Comparison of ENCODE assay signal across 19 cellular contexts in the genomic region with DNA sequence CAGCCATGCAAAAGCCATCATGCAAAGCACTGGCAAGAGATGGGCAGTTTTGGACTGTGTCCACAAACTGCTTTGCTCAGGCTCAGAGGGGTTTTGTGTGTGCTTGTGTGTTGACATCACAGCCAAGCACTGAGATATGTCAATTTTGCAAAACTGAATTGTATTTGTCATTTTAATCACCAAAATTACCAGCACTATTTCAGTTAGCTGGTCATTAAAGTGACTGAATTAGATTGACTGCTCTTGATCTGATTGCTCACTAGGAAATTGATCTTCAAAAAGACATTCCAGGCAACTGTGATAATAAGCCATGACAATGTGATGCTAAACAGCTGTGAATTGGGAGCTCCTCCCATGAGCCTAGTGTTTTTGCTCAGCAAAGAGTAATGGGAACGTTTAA.
A peak's percentile ranks its signal among the peaks of the same experiment; 100 is the strongest.
DNase-seq lines count a peak whose midpoint lies in the region; ATAC-seq and TF ChIP-seq lines count a peak whose summit lies in the region.
"Had no signal": no experiment of that assay in that cellular context is flagged by ENCODE, and none has a peak within 500 bp of the region (broad histone marks: within the 10 kb centered on the region; RNA-seq: fewer than 3 reads in every experiment).

No MANE protein-coding gene starts in this region.

- H3K9me3 ChIP-seq in BE2C = no peaks in the 10 kb centered on the region
- peaks cover 3% of the 10 kb centered on the region for H3K9me3 ChIP-seq in mesenchymal stem cell (ENCODE audit: control insufficient read depth, low read length)
- H3K9me3 ChIP-seq in ascending aorta = no peaks in the 10 kb centered on the region

- no peak overlapping the region for H3K14ac ChIP-seq in mesenchymal stem cell (ENCODE audit: low read length in 2 of 2)

- no peak overlapping the region for H3K4ac ChIP-seq in mesenchymal stem cell (ENCODE audit: low read depth in 1 of 2, low read length in 2 of 2)

- no peaks in the 10 kb centered on the region for H3K79me1 ChIP-seq in mesenchymal stem cell (replicated peaks; ENCODE audit: low read length, poor library complexity, severe bottlenecking)

- no peak overlapping the region for H4K91ac ChIP-seq in mesenchymal stem cell (ENCODE audit: low read length)

- WGBS in mesenchymal stem cell = 0% methylated on average over 1 of the region's 1 CpG

- no peak overlapping the region for H3K23ac ChIP-seq in mesenchymal stem cell (ENCODE audit: low read length in 2 of 2)

- no peak overlapping the region for H2BK5ac ChIP-seq in mesenchymal stem cell (ENCODE audit: low read depth, low read length, poor library complexity, severe bottlenecking)

- no peaks in the 10 kb centered on the region for H3K36me3 ChIP-seq in BE2C
- H3K36me3 ChIP-seq in mesenchymal stem cell (ENCODE audit: control insufficient read depth in 1 of 2, insufficient read depth in 2 of 2, low read depth in 1 of 2, low read length in 2 of 2) = no peaks in the 10 kb centered on the region
- no peaks in the 10 kb centered on the region for H3K36me3 ChIP-seq in ascending aorta

- H3K27ac ChIP-seq in mesenchymal stem cell (ENCODE audit: low read length, poor library complexity, severe bottlenecking) = no peak overlapping the region
- no peak overlapping the region for H3K27ac ChIP-seq in ascending aorta
- H3K27ac ChIP-seq: HL-60, SK-N-MC had no signal

- H3K4me2 ChIP-seq in mesenchymal stem cell (ENCODE audit: low read length, poor library complexity, severe bottlenecking) = no peak overlapping the region

- intact Hi-C loops in ascending aorta (cut with DNase I) = no loop called here

- no peak overlapping the region for H2AK5ac ChIP-seq in mesenchymal stem cell (ENCODE audit: low read length, severe bottlenecking)

- H2BK12ac ChIP-seq in mesenchymal stem cell (ENCODE audit: low read length in 2 of 2) = no peak overlapping the region

- no peak overlapping the region for H4K8ac ChIP-seq in mesenchymal stem cell (ENCODE audit: low read length)

- H3K18ac ChIP-seq in mesenchymal stem cell (ENCODE audit: low read depth in 1 of 2, low read length in 2 of 2) = no peak overlapping the region

- H3K4me1 ChIP-seq in BE2C (peaks cover 7% of the 10 kb centered on the region; the same call in 1 of the 2 replicates), mesenchymal stem cell (ENCODE audit: control insufficient read depth, insufficient read depth, low read depth, low read length) (no peaks in the 10 kb centered on the region), ascending aorta (no peaks in the 10 kb centered on the region)

- TF ChIP-seq CTCF in BE2C (IDR thresholded peaks at IDR 0.05; ENCODE audit: low read depth, low read length) (no peak), ascending aorta (IDR thresholded peaks at IDR 0.05) (no peak)

- H2AFZ ChIP-seq in mesenchymal stem cell (ENCODE audit: low read depth, low read length) = no peak overlapping the region

- H3K9ac ChIP-seq in mesenchymal stem cell (ENCODE audit: low read length) = no peak overlapping the region

- H3K27me3 ChIP-seq in BE2C (peaks cover 16% of the 10 kb centered on the region), mesenchymal stem cell (ENCODE audit: control insufficient read depth in 1 of 2, insufficient read depth in 1 of 2, low read length in 2 of 2) (no peaks in the 10 kb centered on the region), ascending aorta (no peaks in the 10 kb centered on the region)

- no peak overlapping the region for H3K4me3 ChIP-seq in BE2C (ENCODE audit: low read depth, low read length)
- H3K4me3 ChIP-seq in mesenchymal stem cell (ENCODE audit: insufficient read depth in 1 of 2, low read depth in 1 of 2, low read length in 2 of 2) = no peak overlapping the region
- no peak overlapping the region for H3K4me3 ChIP-seq in ascending aorta
- H3K4me3 ChIP-seq: SK-N-MC had no signal

- no peak overlapping the region for H2BK120ac ChIP-seq in mesenchymal stem cell (ENCODE audit: low read depth, low read length)

- no peak for ATAC-seq in HG03139 (IDR thresholded peaks at IDR 0.05; ENCODE audit: unreplicated experiment)
- ATAC-seq: PC-3 had no signal

- DNase-seq in BE2C (peak; percentile 79), NCI-H1694 treated with DMSO at 0.1 percent for 48 hours (lab: John Stamatoyannopoulos, UW) (peak; percentile 83), SK-N-DZ (ENCODE audit: low spot score) (peak; percentile 99), mesenchymal stem cell (peak; percentile 20), ascending aorta (ENCODE audit: low spot score in 2 of 2) (no peak), pons (ENCODE audit: low spot score) (no peak)
- DNase-seq: ACHN, AML-193, COR-L47, DMS79, HCEC 1CT, NCI-H1105, NCI-H187, NCI-H526 treated with DMSO at 0.1 percent for 48 hours, PC-3, T-helper 1 cell had no signal

- no peak overlapping the region for H2BK15ac ChIP-seq in mesenchymal stem cell (ENCODE audit: low read depth, poor library complexity, severe bottlenecking)

Comparison
In these comparisons a context has a peak if more than half of its experiments do, and no peak if none do; other contexts are left out.
1. DNase-seq: peak in BE2C (single experiment), NCI-H1694 treated with DMSO at 0.1 percent for 48 hours (single experiment), SK-N-DZ (single experiment) and mesenchymal stem cell (single experiment); none in ascending aorta (0 of 2) and pons (single experiment).